Comparison of ENCODE assay signal across 8 cellular contexts in the genomic region with DNA sequence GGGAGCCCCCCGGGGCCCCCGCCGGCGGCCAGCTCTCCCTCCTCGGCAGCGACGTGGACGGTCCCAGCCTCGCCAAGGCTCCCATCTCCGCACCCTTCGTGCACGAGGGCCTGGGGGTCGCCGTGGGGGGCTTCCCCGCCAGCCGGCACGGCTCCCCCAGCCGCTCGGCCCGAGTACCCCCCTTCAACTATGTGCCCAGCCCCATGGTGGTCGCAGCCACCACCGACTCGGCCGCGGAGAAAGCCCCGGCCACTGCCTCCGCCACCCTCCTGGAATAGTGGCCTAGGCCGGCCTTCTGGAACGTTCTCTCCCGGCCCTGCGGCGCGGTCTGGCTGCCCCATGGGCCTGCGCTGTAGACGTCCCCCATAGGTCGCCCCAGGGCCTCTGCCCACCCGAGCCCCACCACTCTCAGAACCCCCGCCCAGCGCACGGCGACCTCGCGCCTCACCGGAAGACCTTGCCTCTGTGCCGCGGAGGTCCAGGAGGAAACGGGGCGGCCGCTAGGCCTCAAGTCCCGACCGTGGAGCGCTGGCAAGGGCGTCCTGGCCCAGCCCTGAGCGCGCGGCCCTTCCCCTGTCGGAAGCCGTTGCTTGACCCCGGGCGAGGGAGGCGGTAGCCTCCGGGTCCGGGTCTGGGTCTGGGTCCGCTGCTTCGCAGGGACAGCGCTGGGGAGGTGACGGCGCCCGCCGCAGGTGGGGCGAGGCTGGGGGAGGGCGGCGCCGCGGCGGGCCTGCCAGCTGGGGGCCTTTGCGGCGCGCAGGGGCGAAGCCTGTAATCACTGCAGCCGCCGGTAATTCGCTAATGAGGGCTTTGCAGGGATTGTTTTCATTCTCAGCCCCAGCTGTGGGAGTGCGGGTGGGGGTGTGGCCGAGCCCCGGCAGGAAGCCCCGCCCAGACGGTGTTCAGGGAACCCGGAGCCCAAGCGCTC. TPM values are rescaled to one million over a fixed set of nuclear protein-coding genes. Genes with fewer than 3 reads are reported as not detected.
DNase-seq lines count a peak whose midpoint lies in the region; ATAC-seq, FAIRE-seq and TF ChIP-seq lines count a peak whose summit lies in the region.

No MANE protein-coding gene starts in this region.

- peak; percentile 70 for ATAC-seq in activated T-helper 17 cell treated with anti-CD3 and anti-CD28 coated beads, Interleukin-2, amount 50 U/mL, for 72 hours (replicated peaks)
- no peak for ATAC-seq in HG03378 (IDR thresholded peaks at IDR 0.05; ENCODE audit: unreplicated experiment)

- no peak overlapping the region for H3K27ac ChIP-seq in cardiac muscle cell
- peak overlapping the region in 2 of 21 experiments; percentile 12 to 18 for H3K27ac ChIP-seq in skin epidermis

- DNase-seq in GM12892 (ENCODE audit: insufficient read length) (peak; percentile 76), NCI-H82 (lab: John Stamatoyannopoulos, UW) (peak; percentile 95), cardiac muscle cell (ENCODE audit: low read depth in 1 of 2, low spot score in 1 of 2) (peak in 1 of 2 donors; percentile 48), foreskin melanocyte (no peak), NCI-H2107 treated with DMSO at 0.1 percent for 48 hours (lab: John Stamatoyannopoulos, UW; ENCODE audit: unreplicated experiment) (no peak)

- H3K36me3 Mint-ChIP-seq in activated T-helper 17 cell treated with anti-CD3 and anti-CD28 coated beads, Interleukin-2, amount 50 U/mL, for 72 hours (ENCODE audit: low read depth), result no peaks in the 10 kb centered on the region

- H3K4me3 ChIP-seq in cardiac muscle cell (peak overlapping the region; percentile 31), skin epidermis (peak overlapping the region; percentile 15 to 42 (median 27))

- peak overlapping the region; percentile 62 for H3K4me3 Mint-ChIP-seq in activated T-helper 17 cell treated with anti-CD3 and anti-CD28 coated beads, Interleukin-2, amount 50 U/mL, for 72 hours

- no peaks in the 10 kb centered on the region for H3K27me3 Mint-ChIP-seq in activated T-helper 17 cell treated with anti-CD3 and anti-CD28 coated beads, Interleukin-2, amount 50 U/mL, for 72 hours

- H3K4me1 Mint-ChIP-seq in activated T-helper 17 cell treated with anti-CD3 and anti-CD28 coated beads, Interleukin-2, amount 50 U/mL, for 72 hours, result no peaks in the 10 kb centered on the region

- no peak for TF ChIP-seq CTCF in cardiac muscle cell (IDR thresholded peaks at IDR 0.05; ENCODE audit: low read depth, low read length)

- no peak for FAIRE-seq in GM12892 (lab: Jason Lieb, UNC)

- H3K36me3 ChIP-seq in cardiac muscle cell, result no peaks in the 10 kb centered on the region

- H3K9me3 ChIP-seq in cardiac muscle cell (ENCODE audit: low read depth), result no peaks in the 10 kb centered on the region

- H3K27me3 ChIP-seq in cardiac muscle cell, result peaks cover 86% of the 10 kb centered on the region

- no peak for TF ChIP-seq POLR2A in GM12892 (IDR thresholded peaks at IDR 0.05; ENCODE audit: low read depth, low read length)

- H3K4me1 ChIP-seq in cardiac muscle cell (ENCODE audit: low read depth), result peaks cover 12% of the 10 kb centered on the region

- no peaks in the 10 kb centered on the region for H3K9me3 Mint-ChIP-seq in activated T-helper 17 cell treated with anti-CD3 and anti-CD28 coated beads, Interleukin-2, amount 50 U/mL, for 72 hours

- H3K27ac Mint-ChIP-seq in activated T-helper 17 cell treated with anti-CD3 and anti-CD28 coated beads, Interleukin-2, amount 50 U/mL, for 72 hours, result no peak overlapping the region

RNA-seq across cellular contexts. Expression of gene C19orf25, which starts 8.8 kb away (rescaled TPM):
- polyA plus RNA-seq in GM12892 (2012; ENCODE audit: missing spikeins), result 11.2 TPM
- 10 to 100 TPM; 36.5 to 37.2 TPM for total RNA-seq in activated T-helper 17 cell treated with anti-CD3 and anti-CD28 coated beads, Interleukin-2, amount 50 U/mL, for 72 hours
- 52.4 and 81.5 TPM in 2 replicates for total RNA-seq in cardiac muscle cell
- polyA plus RNA-seq in cardiac muscle cell, result 56.9 and 84.9 TPM in 2 replicates

RNA-seq across cellular contexts. Expression of gene PCSK4, which starts 19.9 kb away (rescaled TPM):
- 1.00 TPM for polyA plus RNA-seq in GM12892 (2012; ENCODE audit: missing spikeins)
- 1 to 10 TPM; 2.4 to 7.8 TPM for total RNA-seq in activated T-helper 17 cell treated with anti-CD3 and anti-CD28 coated beads, Interleukin-2, amount 50 U/mL, for 72 hours
- 11.2 and 28.6 TPM in 2 replicates for total RNA-seq in cardiac muscle cell
- polyA plus RNA-seq in cardiac muscle cell, result 9.6 and 19.2 TPM in 2 replicates

RNA-seq across cellular contexts. Expression of gene APC2, which starts 20.3 kb away (rescaled TPM):
- 0.23 TPM for polyA plus RNA-seq in GM12892 (2012; ENCODE audit: missing spikeins)
- total RNA-seq in activated T-helper 17 cell treated with anti-CD3 and anti-CD28 coated beads, Interleukin-2, amount 50 U/mL, for 72 hours, result under 1 TPM; 0.04 to 0.21 TPM
- 0.42 and 1.3 TPM in 2 replicates for total RNA-seq in cardiac muscle cell
- polyA plus RNA-seq in cardiac muscle cell, result 0.27 and 0.94 TPM in 2 replicates

RNA-seq across cellular contexts. Expression of gene REEP6, which starts 20.8 kb away (rescaled TPM):
- 0.45 TPM for polyA plus RNA-seq in GM12892 (2012; ENCODE audit: missing spikeins)
- 1 to 10 TPM; 1.7 to 2.2 TPM for total RNA-seq in activated T-helper 17 cell treated with anti-CD3 and anti-CD28 coated beads, Interleukin-2, amount 50 U/mL, for 72 hours
- total RNA-seq in cardiac muscle cell, result 52.7 and 72.5 TPM in 2 replicates
- polyA plus RNA-seq in cardiac muscle cell, result 74.7 and 99.8 TPM in 2 replicates

RNA-seq across cellular contexts. Expression of gene RPS15, which starts 32.0 kb away (rescaled TPM):
- 1,490 TPM for polyA plus RNA-seq in GM12892 (2012; ENCODE audit: missing spikeins)
- total RNA-seq in activated T-helper 17 cell treated with anti-CD3 and anti-CD28 coated beads, Interleukin-2, amount 50 U/mL, for 72 hours, result 1,000 to 10,000 TPM; 1,611 to 1,688 TPM
- 3,563 and 6,817 TPM in 2 replicates for total RNA-seq in cardiac muscle cell
- 1,008 and 1,129 TPM in 2 replicates for polyA plus RNA-seq in cardiac muscle cell

Comparison
In these comparisons a context has a peak if more than half of its experiments do, and no peak if none do; other contexts are left out.
1. DNase-seq: peak in GM12892 (single experiment) and NCI-H82 (single experiment); none in foreskin melanocyte (single experiment) and NCI-H2107 treated with DMSO at 0.1 percent for 48 hours (single experiment).